Comparison of ENCODE assay signal across 8 cellular contexts in the genomic region with DNA sequence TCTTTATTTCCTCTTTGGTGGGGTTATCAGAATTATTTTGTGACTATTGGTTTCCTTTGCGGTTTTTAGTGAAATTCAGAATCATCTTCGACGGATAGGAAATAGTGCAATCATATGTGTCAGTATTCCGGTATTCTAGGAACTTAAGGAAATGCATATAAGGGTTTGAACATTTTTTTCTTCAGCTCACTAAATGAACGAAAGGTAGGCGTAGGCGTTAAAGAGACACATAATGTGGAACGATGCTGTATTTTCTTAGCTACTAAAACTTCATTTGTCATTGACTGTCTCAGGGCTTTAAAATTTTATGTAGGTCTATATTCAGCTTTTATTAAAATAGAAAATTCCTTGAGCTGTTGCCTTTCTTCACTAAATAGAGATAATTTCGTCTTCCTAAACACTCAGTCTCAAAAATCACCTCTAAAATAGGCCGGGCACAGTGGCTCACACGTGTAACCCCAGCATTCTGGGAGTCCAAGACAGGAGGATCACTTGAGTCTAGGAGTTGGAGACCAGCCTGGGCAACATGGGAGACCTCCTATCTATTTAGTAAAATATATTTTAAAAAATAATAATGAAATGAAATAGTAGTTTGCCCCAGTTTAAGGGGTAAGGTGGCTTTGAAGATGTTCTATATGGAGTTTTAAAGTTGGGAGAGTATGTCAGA. TPM values are rescaled to one million over a fixed set of nuclear protein-coding genes. Genes with fewer than 3 reads are reported as not detected.
A peak's percentile ranks its signal among the peaks of the same experiment; 100 is the strongest.
DNase-seq lines count a peak whose midpoint lies in the region; ATAC-seq, FAIRE-seq and TF ChIP-seq lines count a peak whose summit lies in the region.

No MANE protein-coding gene starts in this region.

- H3K9me3 ChIP-seq in HepG2 (ENCODE audit: low read length) (no peaks in the 10 kb centered on the region), right lobe of liver (no peaks in the 10 kb centered on the region), mesodermal cell (ENCODE audit: control insufficient read depth, low read length) (peaks cover 5% of the 10 kb centered on the region), vagina (no peaks in the 10 kb centered on the region)

- H3K9ac ChIP-seq in HepG2 (ENCODE audit: insufficient read depth, low read depth, low read length): peak overlapping the region; percentile 90

- H3K4me3 ChIP-seq in HepG2 (replicated peaks in 1 of 3; ENCODE audit: insufficient read depth in 1 of 3, low read depth in 2 of 3, low read length in 3 of 3) (peak overlapping the region; percentile 69 to 99 (median 99); a peak in 5 of 6 replicates), right lobe of liver (no peak overlapping the region), mesodermal cell (ENCODE audit: extremely low read depth, insufficient read depth, low read length, poor library complexity, severe bottlenecking) (peak overlapping the region; percentile 92), vagina (peak overlapping the region; percentile 86 to 96)

- H3K27ac ChIP-seq in HepG2 (ENCODE audit: extremely low read length, insufficient read depth, low read length) (peak overlapping the region; percentile 89), right lobe of liver (peak overlapping the region in 1 of 3 donors; percentile 95), mesodermal cell (ENCODE audit: low read depth, low read length, severe bottlenecking) (peak overlapping the region; percentile 96), vagina (peak overlapping the region; percentile 96)

- CTCF ChIA-PET in HepG2 (lab: Yijun Ruan, JAX; ENCODE audit: low intra/inter-chr PET ratio, low total read pairs): interaction anchor here (1.0 kb wide), 1 partner anchor 72 kb away, joined by 4 read pairs; no protein-coding TSS in a partner anchor

- no peak for TF ChIP-seq POLR2A in HepG2 (IDR thresholded peaks at IDR 0.05; ENCODE audit: insufficient read depth in 1 of 2, low read depth in 2 of 2, low read length in 2 of 2)
- TF ChIP-seq POLR2A in right lobe of liver (IDR thresholded peaks at IDR 0.05): no peak
- TF ChIP-seq POLR2A in vagina (IDR thresholded peaks at IDR 0.05): no peak

- H3K79me2 ChIP-seq in HepG2 (ENCODE audit: insufficient read depth, low read length): peaks cover 33% of the 10 kb centered on the region

- intact Hi-C loops in HepG2 (cut with micrococcal nuclease; ENCODE audit: unreplicated experiment): no loop called here
- intact Hi-C loops in right lobe of liver (cut with DNase I): no loop called here
- intact Hi-C loops in vagina (cut with DNase I): no loop called here

- no peaks in the 10 kb centered on the region for H3K36me3 ChIP-seq in HepG2 (replicated peaks in 1 of 2; ENCODE audit: control insufficient read depth in 1 of 2, insufficient read depth in 2 of 2, low read length in 2 of 2)
- no peaks in the 10 kb centered on the region for H3K36me3 ChIP-seq in right lobe of liver
- no peaks in the 10 kb centered on the region for H3K36me3 ChIP-seq in mesodermal cell (ENCODE audit: control insufficient read depth, insufficient read depth, low read length)
- no peaks in the 10 kb centered on the region for H3K36me3 ChIP-seq in vagina

- no peak for FAIRE-seq in HepG2 (lab: Jason Lieb, UNC)

- H3K27me3 ChIP-seq in HepG2 (ENCODE audit: control insufficient read depth in 1 of 2, insufficient read depth in 2 of 2, low read length in 2 of 2) (no peaks in the 10 kb centered on the region; a peak in 1 of 5 replicates), right lobe of liver (no peaks in the 10 kb centered on the region), vagina (no peaks in the 10 kb centered on the region)

- peak overlapping the region; percentile 85 for H3K4me3 Mint-ChIP-seq in activated naive CD8-positive, alpha-beta T cell treated with anti-CD3 and anti-CD28 coated beads for 36 hours

- H3K4me2 ChIP-seq in HepG2 (ENCODE audit: low read depth, low read length): peak overlapping the region; percentile 93

- no peak for ATAC-seq in HepG2
- ATAC-seq in right lobe of liver: no peak
- no peak for ATAC-seq in HG03095 (IDR thresholded peaks at IDR 0.05; ENCODE audit: unreplicated experiment)
- ATAC-seq in HG03520 (IDR thresholded peaks at IDR 0.05; ENCODE audit: unreplicated experiment): no peak
- ATAC-seq in HG02973 (IDR thresholded peaks at IDR 0.05; ENCODE audit: unreplicated experiment): no peak

- H3K36me3 Mint-ChIP-seq in activated naive CD8-positive, alpha-beta T cell treated with anti-CD3 and anti-CD28 coated beads for 36 hours: peaks cover 17% of the 10 kb centered on the region

- TF ChIP-seq CTCF in HepG2 (CRISPR knock-in tag; IDR thresholded peaks at IDR 0.05) (no peak), right lobe of liver (IDR thresholded peaks at IDR 0.05) (no peak), vagina (IDR thresholded peaks at IDR 0.05) (no peak)

- in situ Hi-C loops in HepG2 (cut with HindIII; ENCODE audit: extremely low pct_ligation_motif_present, low pct_unique_long_range_greater_than_20kb): no loop called here

- H3K4me1 ChIP-seq in HepG2 (ENCODE audit: insufficient read depth, low read length): peaks cover 39% of the 10 kb centered on the region
- peaks cover 0 to 16% (median 4%) of the 10 kb centered on the region in 4 donors for H3K4me1 ChIP-seq in right lobe of liver
- H3K4me1 ChIP-seq in mesodermal cell (ENCODE audit: control insufficient read depth, insufficient read depth, low read length, poor library complexity, severe bottlenecking): no peaks in the 10 kb centered on the region
- peaks cover 20% of the 10 kb centered on the region for H3K4me1 ChIP-seq in vagina

- DNase-seq in HepG2 (ENCODE audit: low spot score): no peak
- DNase-seq in right lobe of liver: no peak
- no peak for DNase-seq in activated naive CD8-positive, alpha-beta T cell treated with anti-CD3 and anti-CD28 coated beads for 36 hours
- no peak for DNase-seq in vagina (ENCODE audit: extremely low spot score in 2 of 2)

- 83% methylated on average over 11 of the region's 11 CpGs for WGBS in HepG2 (ENCODE audit: low lambda C conversion rate)
- 39% methylated on average over 11 of the region's 11 CpGs for WGBS in right lobe of liver (ENCODE audit: insufficient coverage, low coverage, low lambda C conversion rate, missing lambda C conversion rate)
- 89 to 96% methylated on average over 6 of the region's 11 CpGs for WGBS in mesodermal cell (ENCODE audit: insufficient coverage in 2 of 2), 2 experiments

- H3K27me3 Mint-ChIP-seq in activated naive CD8-positive, alpha-beta T cell treated with anti-CD3 and anti-CD28 coated beads for 36 hours: no peaks in the 10 kb centered on the region

- peak overlapping the region; percentile 99 for H3K27ac Mint-ChIP-seq in activated naive CD8-positive, alpha-beta T cell treated with anti-CD3 and anti-CD28 coated beads for 36 hours

- peaks cover 56% of the 10 kb centered on the region for H3K4me1 Mint-ChIP-seq in activated naive CD8-positive, alpha-beta T cell treated with anti-CD3 and anti-CD28 coated beads for 36 hours

- no TSS peak for BruUV-seq in HepG2 (replicated peaks; lab: Mats Ljungman, UMichigan)

- no peak for TF ChIP-seq RAD21 in HepG2 (CRISPR knock-in tag; IDR thresholded peaks at IDR 0.05)

- peaks cover 1% of the 10 kb centered on the region for H3K9me3 Mint-ChIP-seq in activated naive CD8-positive, alpha-beta T cell treated with anti-CD3 and anti-CD28 coated beads for 36 hours

- H4K20me1 ChIP-seq in HepG2 (ENCODE audit: insufficient read depth, low read length): peaks cover 7% of the 10 kb centered on the region

- TF ChIP-seq EP300 in HepG2 (IDR thresholded peaks at IDR 0.05; ENCODE audit: low read depth in 2 of 2, low read length in 2 of 2) (no peak), HepG2 (CRISPR knock-in tag; IDR thresholded peaks at IDR 0.05; ENCODE audit: borderline replicate concordance) (no peak)

- POLR2A ChIA-PET in HepG2 (lab: Yijun Ruan, JAX): interaction anchor here (0.7 to 1.6 kb wide), 8 partner anchors 17 to 131 kb away, joined by 3 to 10 read pairs (median 4); partner anchors contain the start of gene ENOSF1

- H2AFZ ChIP-seq in HepG2 (ENCODE audit: low read length): no peak overlapping the region

TF ChIP-seq in HepG2, 621 proteins besides CTCF, POLR2A, EP300 and RAD21:
- 0 out of 2 replicates have a peak, but pooled peaks have one; percentile 3 for TF ChIP-seq PPARG (CRISPR knock-in tag; conservative IDR thresholded peaks at IDR 0.05)
- no peak for TF ChIP-seq SMAD1 (CRISPR knock-in tag; IDR thresholded peaks at IDR 0.05; ENCODE audit: borderline replicate concordance, low read depth)
- TF ChIP-seq PHF20 (CRISPR knock-in tag; IDR thresholded peaks at IDR 0.05): 0 out of 2 replicates have a peak, but pooled peaks have one; percentile 11

RNA-seq across cellular contexts. Expression of gene YES1, which starts 1.5 kb away (rescaled TPM):
- total RNA-seq in HepG2 (2016; rRNA removed; fragmentation: Illumina TruSeq; extraction: Trizol) (70.8 and 105 TPM in 2 replicates), right lobe of liver (10 to 100 TPM; 30.6 to 79.8 (median 43.2) TPM), vagina (92.1 TPM)
- total RNA-seq in HepG2 (2016; cell fraction: cytosol; rRNA removed; fragmentation: Illumina TruSeq; extraction: Trizol; ENCODE audit: low read depth): 15.8 and 18.2 TPM in 2 replicates
- 69.2 and 96.9 TPM in 2 replicates for total RNA-seq in HepG2 (2016; cell fraction: insoluble cytoplasmic fraction; rRNA removed; fragmentation: Illumina TruSeq; extraction: Trizol)
- total RNA-seq in HepG2 (2016; cell fraction: membrane; rRNA removed; fragmentation: Illumina TruSeq; extraction: Trizol): 80.5 and 89.8 TPM in 2 replicates
- 32.4 and 40.0 TPM in 2 replicates for total RNA-seq in HepG2 (2016; cell fraction: nucleus; rRNA removed; fragmentation: Illumina TruSeq; extraction: Trizol)
- polyA plus RNA-seq in HepG2 (2011; rRNA removed): 13.6 and 17.2 TPM in 2 replicates
- polyA plus RNA-seq in HepG2 (2011; cell fraction: cytosol; rRNA removed): 20.0 and 23.3 TPM in 2 replicates
- polyA plus RNA-seq in HepG2 (2011; cell fraction: nucleus; rRNA removed): 12.0 and 12.1 TPM in 2 replicates
- polyA plus RNA-seq in HepG2 (2012): 38.9 and 45.8 TPM in 2 replicates
- polyA plus RNA-seq in HepG2 (2016; cell fraction: cytosol; fragmentation: Illumina TruSeq; extraction: Trizol; ENCODE audit: low read depth): 10.0 and 10.4 TPM in 2 replicates
- 69.0 and 76.0 TPM in 2 replicates for polyA plus RNA-seq in HepG2 (2016; cell fraction: insoluble cytoplasmic fraction; fragmentation: Illumina TruSeq; extraction: Trizol; ENCODE audit: low read depth)
- 33.4 and 35.7 TPM in 2 replicates for polyA plus RNA-seq in HepG2 (2016; cell fraction: membrane; fragmentation: Illumina TruSeq; extraction: Trizol; ENCODE audit: low read depth)
- 27.3 and 29.1 TPM in 2 replicates for polyA plus RNA-seq in HepG2 (2016; cell fraction: nucleus; fragmentation: Illumina TruSeq; extraction: Trizol; ENCODE audit: insufficient read depth, low read depth)
- 35.4 and 58.6 TPM in 2 replicates for polyA minus RNA-seq in HepG2 (2011; rRNA and poly(A)+ RNA removed; ENCODE audit: low replicate concordance)
- 29.1 and 33.4 TPM in 2 replicates for polyA minus RNA-seq in HepG2 (2011; cell fraction: cytosol; rRNA and poly(A)+ RNA removed)
- polyA minus RNA-seq in HepG2 (2011; cell fraction: nucleus; rRNA and poly(A)+ RNA removed): 16.5 and 22.1 TPM in 2 replicates
- 10 to 100 TPM; 29.0 to 32.2 TPM for total RNA-seq in activated naive CD8-positive, alpha-beta T cell treated with anti-CD3 and anti-CD28 coated beads for 36 hours
- polyA plus RNA-seq in mesodermal cell (2013, experiment 1 of 2): 74.2 TPM
- 71.6 TPM for polyA plus RNA-seq in mesodermal cell (2013, experiment 2 of 2)

Comparison
In these comparisons a context has a peak if more than half of its experiments do, and no peak if none do; other contexts are left out.
1. H3K4me3 ChIP-seq: peak in HepG2 (3 of 3), mesodermal cell (single experiment) and vagina (2 of 2); none in right lobe of liver (0 of 3).